21 cellular contexts compared by ENCODE assay signal in genomic region chr1:36656271-36656670, GRCh38.
A peak's percentile ranks its signal among the peaks of the same experiment; 100 is the strongest.
DNase-seq lines count a peak whose midpoint lies in the region; ATAC-seq, FAIRE-seq and TF ChIP-seq lines count a peak whose summit lies in the region.
"Had no signal": no experiment of that assay in that cellular context is flagged by ENCODE, and none has a peak within 500 bp of the region (broad histone marks: within the 10 kb centered on the region; RNA-seq: fewer than 3 reads in every experiment).

No MANE protein-coding gene starts in this region.

- FAIRE-seq in HepG2 (lab: Jason Lieb, UNC) (no peak), K562 (lab: Jason Lieb, UNC) (no peak)
- FAIRE-seq: A204.1, G401.6, GM12891, GM19239 had no signal

- TF ChIP-seq CTCF in HepG2 (CRISPR knock-in tag; IDR thresholded peaks at IDR 0.05) (no peak), right lobe of liver (IDR thresholded peaks at IDR 0.05) (no peak), K562 (IDR thresholded peaks at IDR 0.05 in 2 of 3, conservative IDR thresholded peaks at IDR 0.05 in 1 of 3; ENCODE audit: insufficient read depth in 2 of 3, low read depth in 1 of 3, low read length in 3 of 3) (no peak), suprapubic skin (IDR thresholded peaks at IDR 0.05) (no peak), GM20000 (IDR thresholded peaks at IDR 0.05; ENCODE audit: extremely low read depth, missing control alignments) (no peak)

- DNase-seq in HepG2 (ENCODE audit: low spot score) (no peak), right lobe of liver (no peak), K562 (ENCODE audit: extremely low read depth in 1 of 4, low spot score in 3 of 4) (no peak), mesenteric fat pad (ENCODE audit: low spot score) (peak; percentile 64), suprapubic skin (ENCODE audit: low spot score in 2 of 2) (peak; percentile 18 to 54), AG08396 (ENCODE audit: low spot score) (no peak), GM20000 (ENCODE audit: low spot score) (no peak)
- DNase-seq: C1 segment of cervical spinal cord; CD4-positive, CD25-positive, alpha-beta regulatory T cell; CD8-positive, alpha-beta memory T cell; COR-L47; DMS 273 treated with DMSO at 0.1 percent for 48 hours; GM23248; KG1 had no signal

- ATAC-seq in HepG2, result no peak
- no peak for ATAC-seq in right lobe of liver
- ATAC-seq in K562, result no peak
- ATAC-seq in HG03521 (IDR thresholded peaks at IDR 0.05; ENCODE audit: unreplicated experiment), result no peak

- H2AFZ ChIP-seq in HepG2 (ENCODE audit: low read length) (no peak overlapping the region), K562 (ENCODE audit: low read depth, low read length) (no peak overlapping the region)
- H2AFZ ChIP-seq: GM23248 had no signal

- H3K4me1 ChIP-seq in HepG2 (ENCODE audit: insufficient read depth, low read length) (no peaks in the 10 kb centered on the region), right lobe of liver (no peaks in the 10 kb centered on the region), K562 (replicated peaks in 1 of 2; ENCODE audit: control insufficient read depth in 2 of 2, insufficient read depth in 2 of 2, low read length in 2 of 2) (no peaks in the 10 kb centered on the region), suprapubic skin (no peaks in the 10 kb centered on the region)
- H3K4me1 ChIP-seq: HAP-1 had no signal

- no peaks in the 10 kb centered on the region for H3K36me3 ChIP-seq in HepG2 (replicated peaks in 1 of 2; ENCODE audit: control insufficient read depth in 1 of 2, insufficient read depth in 2 of 2, low read length in 2 of 2)
- no peaks in the 10 kb centered on the region for H3K36me3 ChIP-seq in right lobe of liver
- H3K36me3 ChIP-seq in K562 (ENCODE audit: control insufficient read depth, insufficient read depth, low read length), result no peaks in the 10 kb centered on the region
- no peaks in the 10 kb centered on the region for H3K36me3 ChIP-seq in suprapubic skin
- H3K36me3 ChIP-seq: HAP-1 had no signal

- no peak overlapping the region for H3K27ac ChIP-seq in HepG2 (ENCODE audit: extremely low read length, insufficient read depth, low read length)
- H3K27ac ChIP-seq in right lobe of liver, result no peak overlapping the region
- H3K27ac ChIP-seq in K562 (ENCODE audit: extremely low read depth, low read depth, low read length), result no peak overlapping the region
- no peak overlapping the region for H3K27ac ChIP-seq in suprapubic skin
- H3K27ac ChIP-seq: GM23248, HL-60 had no signal

- CTCF ChIA-PET in HepG2 (lab: Yijun Ruan, JAX; ENCODE audit: low intra/inter-chr PET ratio, low total read pairs) (no interaction called here), K562 (lab: Yijun Ruan, JAX; ENCODE audit: low intra/inter-chr PET ratio) (no interaction called here)

- no peak overlapping the region for H3K4me2 ChIP-seq in HepG2 (ENCODE audit: low read depth, low read length)
- no peak overlapping the region for H3K4me2 ChIP-seq in K562 (ENCODE audit: insufficient read depth, low read length)

- in situ Hi-C loops in HepG2 (cut with HindIII; ENCODE audit: extremely low pct_ligation_motif_present, low pct_unique_long_range_greater_than_20kb), result no loop called here
- in situ Hi-C loops in K562 (cut with MboI), result no loop called here

- H3K79me2 ChIP-seq in HepG2 (ENCODE audit: insufficient read depth, low read length) (no peaks in the 10 kb centered on the region), K562 (ENCODE audit: control insufficient read depth, insufficient read depth, low read length) (no peaks in the 10 kb centered on the region)

- TF ChIP-seq POLR2A in HepG2 (IDR thresholded peaks at IDR 0.05; ENCODE audit: insufficient read depth in 1 of 2, low read depth in 2 of 2, low read length in 2 of 2) (no peak), right lobe of liver (IDR thresholded peaks at IDR 0.05) (no peak), K562 (conservative IDR thresholded peaks at IDR 0.05) (no peak), suprapubic skin (IDR thresholded peaks at IDR 0.05) (no peak)

- H3K9me1 ChIP-seq in K562 (ENCODE audit: control insufficient read depth, insufficient read depth, low read length), result no peaks in the 10 kb centered on the region

- POLR2A ChIA-PET in HepG2 (lab: Yijun Ruan, JAX), result no interaction called here
- POLR2A ChIA-PET in K562 (lab: Yijun Ruan, JAX), result no interaction called here

- intact Hi-C loops in HepG2 (cut with micrococcal nuclease; ENCODE audit: unreplicated experiment), result no loop called here
- intact Hi-C loops in right lobe of liver (cut with DNase I), result no loop called here
- intact Hi-C loops in K562 (cut with micrococcal nuclease), result no loop called here

- TF ChIP-seq RAD21 in HepG2 (CRISPR knock-in tag; IDR thresholded peaks at IDR 0.05) (no peak), K562 (CRISPR knock-in tag; conservative IDR thresholded peaks at IDR 0.05 in 1 of 2, IDR thresholded peaks at IDR 0.05 in 1 of 2) (no peak)

- no peaks in the 10 kb centered on the region for H4K20me1 ChIP-seq in HepG2 (ENCODE audit: insufficient read depth, low read length)
- H4K20me1 ChIP-seq in K562 (replicated peaks; ENCODE audit: control insufficient read depth, insufficient read depth, low read length), result peaks cover 10% of the 10 kb centered on the region; the same call in 1 of the 2 replicates

- no peak overlapping the region for H3K9ac ChIP-seq in HepG2 (ENCODE audit: insufficient read depth, low read depth, low read length)
- no peak overlapping the region for H3K9ac ChIP-seq in K562 (ENCODE audit: insufficient read depth in 1 of 2, low read depth in 2 of 2, low read length in 2 of 2)
- H3K9ac ChIP-seq: GM23248 had no signal

- H3K27me3 ChIP-seq in HepG2 (ENCODE audit: control insufficient read depth in 1 of 2, insufficient read depth in 2 of 2, low read length in 2 of 2) (peaks cover 1 to 26% of the 10 kb centered on the region in 2 experiments; a peak in 3 of 5 replicates), right lobe of liver (no peaks in the 10 kb centered on the region), K562 (ENCODE audit: control insufficient read depth in 2 of 2, insufficient read depth in 2 of 2, low read length in 2 of 2) (peaks cover 0 to 21% of the 10 kb centered on the region in 2 experiments; a peak in 2 of 5 replicates), suprapubic skin (peaks cover 37% of the 10 kb centered on the region)

- WGBS in HepG2 (ENCODE audit: low lambda C conversion rate), result 33% methylated on average over 1 of the region's 2 CpGs
- no CpG with 5 or more reads among the region's 2 CpGs for WGBS in right lobe of liver (ENCODE audit: insufficient coverage, low coverage, low lambda C conversion rate, missing lambda C conversion rate)
- 0% methylated on average over 2 of the region's 2 CpGs for WGBS in K562 (ENCODE audit: insufficient coverage, low coverage, missing lambda C conversion rate)
- WGBS in suprapubic skin, result 63% methylated on average over 1 of the region's 2 CpGs

- BruUV-seq in HepG2 (replicated peaks; lab: Mats Ljungman, UMichigan), result no TSS peak
- BruUV-seq in K562 (replicated peaks; lab: Mats Ljungman, UMichigan), result no TSS peak

- TF ChIP-seq EP300 in HepG2 (IDR thresholded peaks at IDR 0.05; ENCODE audit: low read depth in 2 of 2, low read length in 2 of 2), result no peak
- no peak for TF ChIP-seq EP300 in HepG2 (CRISPR knock-in tag; IDR thresholded peaks at IDR 0.05; ENCODE audit: borderline replicate concordance)
- no peak for TF ChIP-seq EP300 in K562 (IDR thresholded peaks at IDR 0.05; ENCODE audit: low read length)
- no peak for TF ChIP-seq EP300 in suprapubic skin (IDR thresholded peaks at IDR 0.05)

- H3K9me3 ChIP-seq in HepG2 (ENCODE audit: low read length), result no peaks in the 10 kb centered on the region
- no peaks in the 10 kb centered on the region for H3K9me3 ChIP-seq in right lobe of liver
- H3K9me3 ChIP-seq in K562 (replicated peaks; ENCODE audit: control insufficient read depth, insufficient read depth, low read depth, low read length), result no peaks in the 10 kb centered on the region
- H3K9me3 ChIP-seq in suprapubic skin, result no peaks in the 10 kb centered on the region
- H3K9me3 ChIP-seq: HAP-1 had no signal

- H3K4me3 ChIP-seq in HepG2 (replicated peaks in 1 of 3; ENCODE audit: insufficient read depth in 1 of 3, low read depth in 2 of 3, low read length in 3 of 3) (no peak overlapping the region), right lobe of liver (no peak overlapping the region), K562 (no peak overlapping the region), suprapubic skin (no peak overlapping the region)
- H3K4me3 ChIP-seq: GM23248, HAP-1 had no signal

TF ChIP-seq in HepG2, 621 proteins besides CTCF, POLR2A, EP300 and RAD21:
- TF ChIP-seq ZNF124 (CRISPR knock-in tag; IDR thresholded peaks at IDR 0.05) (no peak), MAFK (conservative IDR thresholded peaks at IDR 0.05 in 1 of 2, IDR thresholded peaks at IDR 0.05 in 1 of 2; ENCODE audit: low read length in 2 of 2) (0 out of 4 replicates have a peak, but pooled peaks have one; percentile 9 to 19)
TF ChIP-seq in HepG2: peak in this region for 1.

TF ChIP-seq in K562, 482 proteins besides CTCF, POLR2A, EP300 and RAD21:
- TF ChIP-seq ETS2 (tag; IDR thresholded peaks at IDR 0.05; ENCODE audit: borderline replicate concordance, poor library complexity, severe bottlenecking), result no peak
- TF ChIP-seq DLX4 (CRISPR knock-in tag; IDR thresholded peaks at IDR 0.05), result no peak
- no peak for TF ChIP-seq NCOA6 (IDR thresholded peaks at IDR 0.05)
- TF ChIP-seq HINFP (tag; conservative IDR thresholded peaks at IDR 0.05; ENCODE audit: low read depth), result no peak
- TF ChIP-seq SREBF1 (IDR thresholded peaks at IDR 0.05; ENCODE audit: borderline replicate concordance, low read depth, low read length), result no peak
- peak; percentile 66 for TF ChIP-seq C11orf30 (IDR thresholded peaks at IDR 0.05; ENCODE audit: low read depth)
- peak; percentile 22; the same call in 1 of the 2 replicates for TF ChIP-seq MAFK (IDR thresholded peaks at IDR 0.05; ENCODE audit: low read length)
- TF ChIP-seq ZNF316 (IDR thresholded peaks at IDR 0.05), result 0 out of 2 replicates have a peak, but pooled peaks have one; percentile 29
- TF ChIP-seq MAFG (tag; conservative IDR thresholded peaks at IDR 0.05), result peak; percentile 36; the same call in 1 of the 2 replicates

Comparison
In these comparisons a context has a peak if more than half of its experiments do, and no peak if none do; other contexts are left out.
1. DNase-seq: peak in mesenteric fat pad (single experiment) and suprapubic skin (2 of 2); none in HepG2 (single experiment), right lobe of liver (0 of 3), K562 (0 of 4), AG08396 (single experiment) and GM20000 (single experiment).
2. Of the 241 proteins assayed by ChIP-seq in both HepG2 and K562: peak only in HepG2: none; only in K562: MAFG; in both: MAFK; in neither: 239.